In the genomic region with DNA sequence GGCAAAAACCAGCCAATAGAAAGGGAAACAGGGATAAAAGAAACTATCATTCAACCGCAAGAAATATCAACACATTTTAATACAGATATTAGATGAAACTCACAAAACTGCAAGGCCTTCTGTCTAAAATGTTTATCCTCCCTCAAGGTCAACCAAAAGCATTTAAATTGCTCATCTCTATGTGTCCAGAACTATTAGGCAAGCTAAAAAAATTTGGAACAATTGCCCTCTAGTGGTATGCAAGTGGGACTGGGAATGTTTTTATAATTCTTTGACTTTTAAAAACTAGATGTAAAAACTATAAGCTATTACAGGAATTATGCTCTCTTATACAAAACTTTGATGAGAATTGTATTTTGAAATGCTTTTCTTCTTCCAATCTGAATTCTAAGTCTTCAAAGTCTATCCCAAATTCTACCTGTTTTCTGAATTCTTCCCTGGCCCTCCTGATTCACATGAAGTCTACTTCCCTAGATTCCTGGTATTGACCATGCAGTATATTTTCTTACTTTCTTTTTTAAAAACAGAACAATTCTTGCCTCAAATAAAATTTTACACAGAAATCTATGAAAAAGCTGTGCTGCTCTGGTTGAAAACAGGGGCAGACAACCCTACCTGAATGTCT, we compare ENCODE assay signal across 10 cellular contexts. TPM values are rescaled to one million over a fixed set of nuclear protein-coding genes. Genes with fewer than 3 reads are reported as not detected.
DNase-seq lines count a peak whose midpoint lies in the region; ATAC-seq and TF ChIP-seq lines count a peak whose summit lies in the region.
"Had no signal": no experiment of that assay in that cellular context is flagged by ENCODE, and none has a peak within 500 bp of the region (broad histone marks: within the 10 kb centered on the region; RNA-seq: fewer than 3 reads in every experiment).

No MANE protein-coding gene starts in this region.

- ATAC-seq in stimulated activated naive CD8-positive, alpha-beta T cell treated with anti-CD3 and anti-CD28 coated beads, Interleukin-15, amount 100 ng/mL, for 72 hours: no peak

- H3K27me3 Mint-ChIP-seq in osteocyte (ENCODE audit: unreplicated experiment) (no peaks in the 10 kb centered on the region), immature natural killer cell (ENCODE audit: low read depth in 3 of 3) (peaks cover 0 to 4% (median 0%) of the 10 kb centered on the region in 3 donors)
- no peaks in the 10 kb centered on the region for H3K27me3 Mint-ChIP-seq in stimulated activated naive CD8-positive, alpha-beta T cell treated with anti-CD3 and anti-CD28 coated beads, Interleukin-15, amount 100 ng/mL, for 72 hours
- H3K27me3 Mint-ChIP-seq: dendritic cell treated with granulocyte-macrophage colony-stimulating factor and Interleukin-4, amounts not matched to agents 40 ng/mL and 50 ng/mL, for 4 days had no signal

- no peak overlapping the region for H3K4me3 Mint-ChIP-seq in osteocyte (ENCODE audit: unreplicated experiment)
- H3K4me3 Mint-ChIP-seq in immature natural killer cell: no peak overlapping the region
- H3K4me3 Mint-ChIP-seq in stimulated activated naive CD8-positive, alpha-beta T cell treated with anti-CD3 and anti-CD28 coated beads, Interleukin-15, amount 100 ng/mL, for 72 hours: no peak overlapping the region
- H3K4me3 Mint-ChIP-seq: dendritic cell treated with granulocyte-macrophage colony-stimulating factor and Interleukin-4, amounts not matched to agents 40 ng/mL and 50 ng/mL, for 4 days had no signal

- peak; percentile 74 for TF ChIP-seq CTCF in osteocyte (IDR thresholded peaks at IDR 0.05)

- H3K4me1 Mint-ChIP-seq in osteocyte (ENCODE audit: unreplicated experiment) (peaks cover 25% of the 10 kb centered on the region), immature natural killer cell (peaks cover 15 to 37% of the 10 kb centered on the region in 2 donors)
- H3K4me1 Mint-ChIP-seq in stimulated activated naive CD8-positive, alpha-beta T cell treated with anti-CD3 and anti-CD28 coated beads, Interleukin-15, amount 100 ng/mL, for 72 hours: peaks cover 16% of the 10 kb centered on the region

- H3K27ac Mint-ChIP-seq in osteocyte (ENCODE audit: unreplicated experiment) (peak overlapping the region; percentile 48), immature natural killer cell (no peak overlapping the region)
- H3K27ac Mint-ChIP-seq in stimulated activated naive CD8-positive, alpha-beta T cell treated with anti-CD3 and anti-CD28 coated beads, Interleukin-15, amount 100 ng/mL, for 72 hours: no peak overlapping the region
- H3K27ac Mint-ChIP-seq: dendritic cell treated with granulocyte-macrophage colony-stimulating factor and Interleukin-4, amounts not matched to agents 40 ng/mL and 50 ng/mL, for 4 days had no signal

- H3K9me3 Mint-ChIP-seq in osteocyte (ENCODE audit: unreplicated experiment): no peaks in the 10 kb centered on the region
- H3K9me3 Mint-ChIP-seq in immature natural killer cell: no peaks in the 10 kb centered on the region
- H3K9me3 Mint-ChIP-seq in stimulated activated naive CD8-positive, alpha-beta T cell treated with anti-CD3 and anti-CD28 coated beads, Interleukin-15, amount 100 ng/mL, for 72 hours: no peaks in the 10 kb centered on the region
- H3K9me3 Mint-ChIP-seq: dendritic cell treated with granulocyte-macrophage colony-stimulating factor and Interleukin-4, amounts not matched to agents 40 ng/mL and 50 ng/mL, for 4 days had no signal

- peaks cover 53% of the 10 kb centered on the region for H3K36me3 Mint-ChIP-seq in osteocyte (ENCODE audit: unreplicated experiment)
- H3K36me3 Mint-ChIP-seq in immature natural killer cell: peaks cover 14 to 64% (median 50%) of the 10 kb centered on the region in 3 donors

- DNase-seq in GM04504 (ENCODE audit: low read depth): peak; percentile 29
- DNase-seq in MV-4-11 (lab: John Stamatoyannopoulos, UW): peak; percentile 22
- DNase-seq in cerebellum (ENCODE audit: low spot score): peak; percentile 34
- no peak for DNase-seq in osteocyte (ENCODE audit: extremely low spot score, unreplicated experiment)
- DNase-seq in NCI-H187 (lab: John Stamatoyannopoulos, UW): no peak
- no peak for DNase-seq in immature natural killer cell
- DNase-seq in nucleus accumbens (lab: John Stamatoyannopoulos, UW): no peak
- no peak for DNase-seq in stimulated activated naive CD8-positive, alpha-beta T cell treated with anti-CD3 and anti-CD28 coated beads, Interleukin-15, amount 100 ng/mL, for 72 hours

RNA-seq across cellular contexts. Expression of a gene that starts 4.9 kb away (rescaled TPM):
- total RNA-seq in cerebellum (44.7 TPM), osteocyte (58.9 and 60.3 TPM in 2 replicates)
- 10 to 100 TPM; 40.4 to 48.7 (median 47.2) TPM for polyA plus RNA-seq in immature natural killer cell

RNA-seq across cellular contexts. Expression of a gene that starts 5.1 kb away (rescaled TPM):
- 1.8 TPM for total RNA-seq in cerebellum
- 0.81 and 0.97 TPM in 2 replicates for total RNA-seq in osteocyte
- polyA plus RNA-seq in immature natural killer cell: under 1 TPM in 2 of 3 donors, not detected in 1; 0.10 to 0.22 TPM

RNA-seq across cellular contexts. Expression of a gene that starts 56.6 kb away (rescaled TPM):
- total RNA-seq in cerebellum: not detected
- not detected in 2 replicates for total RNA-seq in osteocyte
- polyA plus RNA-seq in immature natural killer cell: not detected
- total RNA-seq: HT1080 had no signal

Comparison
In these comparisons a context has a peak if more than half of its experiments do, and no peak if none do; other contexts are left out.
1. DNase-seq: peak in GM04504 (single experiment), MV-4-11 (single experiment) and cerebellum (single experiment); none in osteocyte (single experiment), NCI-H187 (0 of 2), immature natural killer cell (0 of 3), nucleus accumbens (0 of 56) and stimulated activated naive CD8-positive, alpha-beta T cell treated with anti-CD3 and anti-CD28 coated beads, Interleukin-15, amount 100 ng/mL, for 72 hours (0 of 2).